ENCODE assay signal across 2 cellular contexts in the genomic region with DNA sequence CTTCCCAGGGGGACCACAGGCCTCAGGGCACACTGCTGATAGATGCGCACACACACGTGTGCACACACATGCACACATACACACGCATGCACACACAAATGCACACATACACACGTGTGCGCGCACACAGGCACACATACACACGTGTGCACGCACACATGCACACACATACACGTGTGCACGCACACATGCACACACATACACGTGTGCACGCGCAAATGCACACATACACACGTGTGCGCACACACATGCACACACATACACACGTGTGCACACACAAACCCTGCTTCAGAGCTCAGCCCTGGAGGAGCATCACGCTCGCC.
TF ChIP-seq lines count a peak whose summit lies in the region.

No MANE protein-coding gene starts in this region.

TF ChIP-seq in WTC11, 78 proteins besides CTCF, POLR2A, EP300 and RAD21 (continued from another document):
- TF ChIP-seq FOXJ3 (CRISPR knock-in tag; IDR thresholded peaks at IDR 0.05; ENCODE audit: borderline replicate concordance) = no peak
- TF ChIP-seq, protein P1, sequence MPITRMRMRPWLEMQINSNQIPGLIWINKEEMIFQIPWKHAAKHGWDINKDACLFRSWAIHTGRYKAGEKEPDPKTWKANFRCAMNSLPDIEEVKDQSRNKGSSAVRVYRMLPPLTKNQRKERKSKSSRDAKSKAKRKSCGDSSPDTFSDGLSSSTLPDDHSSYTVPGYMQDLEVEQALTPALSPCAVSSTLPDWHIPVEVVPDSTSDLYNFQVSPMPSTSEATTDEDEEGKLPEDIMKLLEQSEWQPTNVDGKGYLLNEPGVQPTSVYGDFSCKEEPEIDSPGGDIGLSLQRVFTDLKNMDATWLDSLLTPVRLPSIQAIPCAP (CRISPR knock-in tag; IDR thresholded peaks at IDR 0.05) = no peak
- TF ChIP-seq NFYB (CRISPR knock-in tag; conservative IDR thresholded peaks at IDR 0.05; ENCODE audit: low read depth) = no peak
TF ChIP-seq in WTC11: peak in this region for 0.

TF ChIP-seq in HepG2, 621 proteins besides CTCF, POLR2A, EP300 and RAD21 (continued from another document):
- TF ChIP-seq, protein P2, sequence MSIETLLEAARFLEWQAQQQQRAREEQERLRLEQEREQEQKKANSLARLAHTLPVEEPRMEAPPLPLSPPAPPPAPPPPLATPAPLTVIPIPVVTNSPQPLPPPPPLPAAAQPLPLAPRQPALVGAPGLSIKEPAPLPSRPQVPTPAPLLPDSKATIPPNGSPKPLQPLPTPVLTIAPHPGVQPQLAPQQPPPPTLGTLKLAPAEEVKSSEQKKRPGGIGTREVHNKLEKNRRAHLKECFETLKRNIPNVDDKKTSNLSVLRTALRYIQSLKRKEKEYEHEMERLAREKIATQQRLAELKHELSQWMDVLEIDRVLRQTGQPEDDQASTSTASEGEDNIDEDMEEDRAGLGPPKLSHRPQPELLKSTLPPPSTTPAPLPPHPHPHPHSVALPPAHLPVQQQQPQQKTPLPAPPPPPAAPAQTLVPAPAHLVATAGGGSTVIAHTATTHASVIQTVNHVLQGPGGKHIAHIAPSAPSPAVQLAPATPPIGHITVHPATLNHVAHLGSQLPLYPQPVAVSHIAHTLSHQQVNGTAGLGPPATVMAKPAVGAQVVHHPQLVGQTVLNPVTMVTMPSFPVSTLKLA (IDR thresholded peaks at IDR 0.05) = peak; percentile 99
- TF ChIP-seq BORCS8-MEF2B (CRISPR knock-in tag; IDR thresholded peaks at IDR 0.05) = no peak
- TF ChIP-seq HDAC1 (CRISPR knock-in tag; IDR thresholded peaks at IDR 0.05) = no peak
- no peak for TF ChIP-seq RFX3 (CRISPR knock-in tag; IDR thresholded peaks at IDR 0.05)
